17 cellular contexts compared by ENCODE assay signal in the genomic region with DNA sequence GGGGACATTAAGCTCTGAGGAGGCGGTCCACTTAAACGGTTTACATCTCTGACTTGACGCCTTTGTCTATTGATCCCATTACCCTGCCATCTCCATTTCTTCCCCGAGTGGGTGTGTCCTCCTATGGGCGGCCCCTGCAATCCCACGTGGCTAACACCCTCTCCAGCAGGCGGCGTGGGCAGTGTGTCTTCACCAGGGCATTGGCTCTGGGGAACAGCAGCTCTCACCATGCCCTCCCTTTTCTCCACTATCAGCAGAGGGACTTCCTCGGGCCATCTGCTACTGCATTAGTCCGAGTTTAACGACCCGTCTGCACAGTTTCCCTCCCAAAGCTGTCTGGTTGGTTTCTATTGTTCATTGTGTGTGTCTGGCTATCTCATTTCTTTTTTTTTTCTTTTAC.
DNase-seq lines count a peak whose midpoint lies in the region; ATAC-seq and TF ChIP-seq lines count a peak whose summit lies in the region.
"Had no signal": no experiment of that assay in that cellular context is flagged by ENCODE, and none has a peak within 500 bp of the region (broad histone marks: within the 10 kb centered on the region; RNA-seq: fewer than 3 reads in every experiment).

No MANE protein-coding gene starts in this region.

- no peaks in the 10 kb centered on the region for H3K4me1 ChIP-seq in mesenchymal stem cell (ENCODE audit: control insufficient read depth, insufficient read depth, low read depth, low read length)
- H3K4me1 ChIP-seq: A549 had no signal

- H3K4me3 Mint-ChIP-seq in T-helper 17 cell = no peak overlapping the region

- H3K27me3 Mint-ChIP-seq in T-helper 17 cell = no peaks in the 10 kb centered on the region

- H2BK5ac ChIP-seq in mesenchymal stem cell (ENCODE audit: low read depth, low read length, poor library complexity, severe bottlenecking) = no peak overlapping the region

- H4K91ac ChIP-seq in mesenchymal stem cell (ENCODE audit: low read length) = no peak overlapping the region

- no peak overlapping the region for H4K8ac ChIP-seq in mesenchymal stem cell (ENCODE audit: low read length)

- no peak overlapping the region for H3K18ac ChIP-seq in mesenchymal stem cell (ENCODE audit: low read depth in 1 of 2, low read length in 2 of 2)

- ATAC-seq in T-helper 17 cell (no peak), GM19467 (IDR thresholded peaks at IDR 0.05; ENCODE audit: unreplicated experiment) (no peak)
- ATAC-seq: A549, HCT116, K562 had no signal

- H2BK15ac ChIP-seq in mesenchymal stem cell (ENCODE audit: low read depth, poor library complexity, severe bottlenecking) = peak overlapping the region; percentile 44

- no peak overlapping the region for H3K23ac ChIP-seq in mesenchymal stem cell (ENCODE audit: low read length in 2 of 2)

- H3K4me1 Mint-ChIP-seq in T-helper 17 cell = peaks cover 4% of the 10 kb centered on the region

- H3K79me1 ChIP-seq in mesenchymal stem cell (replicated peaks; ENCODE audit: low read length, poor library complexity, severe bottlenecking) = no peaks in the 10 kb centered on the region

- 98% methylated on average over 8 of the region's 12 CpGs for WGBS in mesenchymal stem cell

- H2BK12ac ChIP-seq in mesenchymal stem cell (ENCODE audit: low read length in 2 of 2) = no peak overlapping the region

- in situ Hi-C loops in GM13976 (cut with MboI; ENCODE audit: low sequenced_read_pairs, unreplicated experiment) = no loop called here

- no peak overlapping the region for H3K4me2 ChIP-seq in mesenchymal stem cell (ENCODE audit: low read length, poor library complexity, severe bottlenecking)
- H3K4me2 ChIP-seq: A549 had no signal

- H2AFZ ChIP-seq in mesenchymal stem cell (ENCODE audit: low read depth, low read length) = no peak overlapping the region

- peaks cover 4% of the 10 kb centered on the region in 2 experiments for H3K36me3 ChIP-seq in mesenchymal stem cell (ENCODE audit: control insufficient read depth in 1 of 2, insufficient read depth in 2 of 2, low read depth in 1 of 2, low read length in 2 of 2)

- H3K4me3 ChIP-seq in mesenchymal stem cell (ENCODE audit: insufficient read depth in 1 of 2, low read depth in 1 of 2, low read length in 2 of 2) = no peak overlapping the region
- H3K4me3 ChIP-seq: A549, K562 had no signal

- H3K9me3 ChIP-seq in T-helper 17 cell (ENCODE audit: control insufficient read depth, low read length, poor library complexity, severe bottlenecking) (no peaks in the 10 kb centered on the region), mesenchymal stem cell (ENCODE audit: control insufficient read depth, low read length) (no peaks in the 10 kb centered on the region)
- H3K9me3 ChIP-seq: A549 had no signal

- no peak for TF ChIP-seq CTCF in GM13976 (IDR thresholded peaks at IDR 0.05; ENCODE audit: borderline replicate concordance, control extremely low read depth, extremely low read depth, insufficient read depth, missing control alignments)

- H3K14ac ChIP-seq in mesenchymal stem cell (ENCODE audit: low read length in 2 of 2) = no peak overlapping the region

- no peaks in the 10 kb centered on the region for H3K36me3 Mint-ChIP-seq in T-helper 17 cell (ENCODE audit: low read depth)

- peak; percentile 68 for DNase-seq in NCI-H748 (lab: John Stamatoyannopoulos, UW; ENCODE audit: unreplicated experiment)
- no peak for DNase-seq in NCI-H748 treated with DMSO at 0.1 percent for 48 hours (lab: John Stamatoyannopoulos, UW)
- DNase-seq in NCI-H2171 treated with DMSO at 0.1 percent for 48 hours (lab: John Stamatoyannopoulos, UW) = peak; percentile 60
- DNase-seq in T-helper 17 cell = no peak
- DNase-seq in mesenchymal stem cell = no peak
- no peak for DNase-seq in GM13976 (ENCODE audit: low spot score)
- no peak for DNase-seq in pons (ENCODE audit: low spot score)
- DNase-seq: C1 segment of cervical spinal cord, EL, NCI-H2029, NCI-H510A treated with DMSO at 0.1 percent for 48 hours, OCI-M1, SIG-M5 had no signal

- no peak overlapping the region for H2BK120ac ChIP-seq in mesenchymal stem cell (ENCODE audit: low read depth, low read length)

- H3K27ac ChIP-seq in mesenchymal stem cell (ENCODE audit: low read length, poor library complexity, severe bottlenecking) = no peak overlapping the region
- H3K27ac ChIP-seq: A549 had no signal

- H2AK5ac ChIP-seq in mesenchymal stem cell (ENCODE audit: low read length, severe bottlenecking) = no peak overlapping the region

- H3K27ac Mint-ChIP-seq in T-helper 17 cell = peak overlapping the region; percentile 46

- no peaks in the 10 kb centered on the region for H3K27me3 ChIP-seq in mesenchymal stem cell (ENCODE audit: control insufficient read depth in 1 of 2, insufficient read depth in 1 of 2, low read length in 2 of 2)

- no peak overlapping the region for H3K9ac ChIP-seq in mesenchymal stem cell (ENCODE audit: low read length)

- H3K4ac ChIP-seq in mesenchymal stem cell (ENCODE audit: low read depth in 1 of 2, low read length in 2 of 2) = no peak overlapping the region

Comparison
In these comparisons a context has a peak if more than half of its experiments do, and no peak if none do; other contexts are left out.
1. DNase-seq: peak in NCI-H748 (single experiment) and NCI-H2171 treated with DMSO at 0.1 percent for 48 hours (single experiment); none in NCI-H748 treated with DMSO at 0.1 percent for 48 hours (single experiment), T-helper 17 cell (0 of 3), mesenchymal stem cell (single experiment), GM13976 (single experiment) and pons (single experiment).